Comparison of ENCODE assay signal across 1 cellular context in genomic region chr12:119665164-119665929, GRCh38.
A peak's percentile ranks its signal among the peaks of the same experiment; 100 is the strongest.
TF ChIP-seq lines count a peak whose summit lies in the region.

No MANE protein-coding gene starts in this region.

TF ChIP-seq in K562, 482 proteins besides CTCF, POLR2A, EP300 and RAD21 (continued from another document and continues in another):
- TF ChIP-seq E2F6 (IDR thresholded peaks at IDR 0.05; ENCODE audit: borderline replicate concordance in 1 of 2, extremely low read depth in 1 of 2, insufficient read depth in 1 of 2, insufficient read length in 1 of 2, low read depth in 1 of 2, low read length in 1 of 2, poor library complexity in 1 of 2, severe bottlenecking in 1 of 2) (no peak), ZSCAN29 (IDR thresholded peaks at IDR 0.05) (no peak), ESRRB (CRISPR knock-in tag; IDR thresholded peaks at IDR 0.05; ENCODE audit: borderline replicate concordance) (no peak), PTTG1 (tag; IDR thresholded peaks at IDR 0.05; ENCODE audit: low read depth) (peak; percentile 61; the same call in 1 of the 2 replicates), ELF1 (tag; IDR thresholded peaks at IDR 0.05) (peak; percentile 79), EGR1 (conservative IDR thresholded peaks at IDR 0.05) (peak; percentile 51), HMGN3 (IDR thresholded peaks at IDR 0.05; ENCODE audit: borderline replicate concordance, extremely low read depth, insufficient read length, low read depth, low read length) (peak; percentile 17), MAX (CRISPR knock-in tag; IDR thresholded peaks at IDR 0.05) (no peak; the same call in 1 of the 2 replicates), HDAC1 (IDR thresholded peaks at IDR 0.05) (peak; percentile 91 to 98), ZNF217 (CRISPR knock-in tag; IDR thresholded peaks at IDR 0.05) (no peak), ZBTB33 (CRISPR knock-in tag; IDR thresholded peaks at IDR 0.05) (no peak), ARID2 (IDR thresholded peaks at IDR 0.05) (no peak), EWSR1 (IDR thresholded peaks at IDR 0.05; ENCODE audit: borderline replicate concordance, low read depth, partially characterized antibody) (no peak), TFE3 (CRISPR knock-in tag; IDR thresholded peaks at IDR 0.05) (peak; percentile 46; the same call in 1 of the 2 replicates), HNRNPLL (IDR thresholded peaks at IDR 0.05; ENCODE audit: low read depth, low read length, poor library complexity, severe bottlenecking) (no peak), MITF (IDR thresholded peaks at IDR 0.05) (peak; percentile 98), YBX1 (IDR thresholded peaks at IDR 0.05) (no peak; the same call in 1 of the 2 replicates), ZBTB8A (IDR thresholded peaks at IDR 0.05; ENCODE audit: partially characterized antibody) (no peak), CREB1 (IDR thresholded peaks at IDR 0.05) (peak; percentile 82), CREB1 (CRISPR knock-in tag; IDR thresholded peaks at IDR 0.05) (no peak), ZNF584 (CRISPR knock-in tag; IDR thresholded peaks at IDR 0.05; ENCODE audit: low read depth) (peak; percentile 98), POLR2G (IDR thresholded peaks at IDR 0.05; ENCODE audit: low read depth, low read length) (no peak), MCM7 (IDR thresholded peaks at IDR 0.05) (no peak), NFE2 (IDR thresholded peaks at IDR 0.05; ENCODE audit: low read depth) (peak; percentile 71), ETV5 (CRISPR knock-in tag; IDR thresholded peaks at IDR 0.05; ENCODE audit: low read depth) (0 out of 2 replicates have a peak, but pooled peaks have one; percentile 26), TARDBP (IDR thresholded peaks at IDR 0.05) (peak; percentile 99), ZNF717 (CRISPR knock-in tag; IDR thresholded peaks at IDR 0.05) (peak; percentile 65; the same call in 1 of the 2 replicates), ARID3B (CRISPR knock-in tag; IDR thresholded peaks at IDR 0.05; ENCODE audit: borderline replicate concordance) (no peak), ZKSCAN1 (IDR thresholded peaks at IDR 0.05; ENCODE audit: low read depth, low read length) (0 out of 2 replicates have a peak, but pooled peaks have one; percentile 24), THAP7 (CRISPR knock-in tag; IDR thresholded peaks at IDR 0.05) (no peak), RFX1 (IDR thresholded peaks at IDR 0.05) (no peak), RNF219 (CRISPR knock-in tag; IDR thresholded peaks at IDR 0.05) (no peak), RHOXF2B (CRISPR knock-in tag; conservative IDR thresholded peaks at IDR 0.05) (no peak), SETDB1 (IDR thresholded peaks at IDR 0.05; ENCODE audit: low read length) (no peak), SNAPC5 (CRISPR knock-in tag; IDR thresholded peaks at IDR 0.05) (no peak), ZNF586 (CRISPR knock-in tag; conservative IDR thresholded peaks at IDR 0.05) (0 out of 2 replicates have a peak, but pooled peaks have one; percentile 47), ZC3H4 (CRISPR knock-in tag; IDR thresholded peaks at IDR 0.05; ENCODE audit: borderline replicate concordance) (no peak), ZFPM2 (CRISPR knock-in tag; IDR thresholded peaks at IDR 0.05) (0 out of 2 replicates have a peak, but pooled peaks have one; percentile 29), PRPF4 (IDR thresholded peaks at IDR 0.05; ENCODE audit: insufficient read depth, low read depth, low read length, poor library complexity, severe bottlenecking) (no peak), TAF15 (IDR thresholded peaks at IDR 0.05; ENCODE audit: low read depth, low read length) (no peak), ZNF780A (CRISPR knock-in tag; IDR thresholded peaks at IDR 0.05) (0 out of 2 replicates have a peak, but pooled peaks have one; percentile 25), MTA3 (IDR thresholded peaks at IDR 0.05; ENCODE audit: borderline replicate concordance) (peak; percentile 95), ZNF23 (CRISPR knock-in tag; IDR thresholded peaks at IDR 0.05) (peak; percentile 73), RUNX1 (IDR thresholded peaks at IDR 0.05; ENCODE audit: low read depth) (peak; percentile 89; the same call in 1 of the 2 replicates), ZNF263 (CRISPR knock-in tag; IDR thresholded peaks at IDR 0.05; ENCODE audit: borderline replicate concordance) (no peak), TAF9B (IDR thresholded peaks at IDR 0.05; ENCODE audit: partially characterized antibody) (peak; percentile 66), SPI1 (IDR thresholded peaks at IDR 0.05; ENCODE audit: borderline replicate concordance, low read depth, low read length) (no peak)
- TF ChIP-seq, protein P1, sequence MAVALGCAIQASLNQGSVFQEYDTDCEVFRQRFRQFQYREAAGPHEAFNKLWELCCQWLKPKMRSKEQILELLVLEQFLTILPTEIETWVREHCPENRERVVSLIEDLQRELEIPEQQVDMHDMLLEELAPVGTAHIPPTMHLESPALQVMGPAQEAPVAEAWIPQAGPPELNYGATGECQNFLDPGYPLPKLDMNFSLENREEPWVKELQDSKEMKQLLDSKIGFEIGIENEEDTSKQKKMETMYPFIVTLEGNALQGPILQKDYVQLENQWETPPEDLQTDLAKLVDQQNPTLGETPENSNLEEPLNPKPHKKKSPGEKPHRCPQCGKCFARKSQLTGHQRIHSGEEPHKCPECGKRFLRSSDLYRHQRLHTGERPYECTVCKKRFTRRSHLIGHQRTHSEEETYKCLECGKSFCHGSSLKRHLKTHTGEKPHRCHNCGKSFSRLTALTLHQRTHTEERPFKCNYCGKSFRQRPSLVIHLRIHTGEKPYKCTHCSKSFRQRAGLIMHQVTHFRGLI (CRISPR knock-in tag; IDR thresholded peaks at IDR 0.05): peak; percentile 93
- TF ChIP-seq, protein P2, sequence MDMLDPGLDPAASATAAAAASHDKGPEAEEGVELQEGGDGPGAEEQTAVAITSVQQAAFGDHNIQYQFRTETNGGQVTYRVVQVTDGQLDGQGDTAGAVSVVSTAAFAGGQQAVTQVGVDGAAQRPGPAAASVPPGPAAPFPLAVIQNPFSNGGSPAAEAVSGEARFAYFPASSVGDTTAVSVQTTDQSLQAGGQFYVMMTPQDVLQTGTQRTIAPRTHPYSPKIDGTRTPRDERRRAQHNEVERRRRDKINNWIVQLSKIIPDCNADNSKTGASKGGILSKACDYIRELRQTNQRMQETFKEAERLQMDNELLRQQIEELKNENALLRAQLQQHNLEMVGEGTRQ (CRISPR knock-in tag; IDR thresholded peaks at IDR 0.05): no peak
- TF ChIP-seq, protein P3, sequence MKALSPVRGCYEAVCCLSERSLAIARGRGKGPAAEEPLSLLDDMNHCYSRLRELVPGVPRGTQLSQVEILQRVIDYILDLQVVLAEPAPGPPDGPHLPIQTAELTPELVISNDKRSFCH (CRISPR knock-in tag; IDR thresholded peaks at IDR 0.05): no peak
- TF ChIP-seq, protein P3 (tag; IDR thresholded peaks at IDR 0.05): peak; percentile 92
- TF ChIP-seq, protein P4, sequence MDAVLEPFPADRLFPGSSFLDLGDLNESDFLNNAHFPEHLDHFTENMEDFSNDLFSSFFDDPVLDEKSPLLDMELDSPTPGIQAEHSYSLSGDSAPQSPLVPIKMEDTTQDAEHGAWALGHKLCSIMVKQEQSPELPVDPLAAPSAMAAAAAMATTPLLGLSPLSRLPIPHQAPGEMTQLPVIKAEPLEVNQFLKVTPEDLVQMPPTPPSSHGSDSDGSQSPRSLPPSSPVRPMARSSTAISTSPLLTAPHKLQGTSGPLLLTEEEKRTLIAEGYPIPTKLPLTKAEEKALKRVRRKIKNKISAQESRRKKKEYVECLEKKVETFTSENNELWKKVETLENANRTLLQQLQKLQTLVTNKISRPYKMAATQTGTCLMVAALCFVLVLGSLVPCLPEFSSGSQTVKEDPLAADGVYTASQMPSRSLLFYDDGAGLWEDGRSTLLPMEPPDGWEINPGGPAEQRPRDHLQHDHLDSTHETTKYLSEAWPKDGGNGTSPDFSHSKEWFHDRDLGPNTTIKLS (IDR thresholded peaks at IDR 0.05; ENCODE audit: borderline replicate concordance, low read depth): no peak
- TF ChIP-seq, protein P5, sequence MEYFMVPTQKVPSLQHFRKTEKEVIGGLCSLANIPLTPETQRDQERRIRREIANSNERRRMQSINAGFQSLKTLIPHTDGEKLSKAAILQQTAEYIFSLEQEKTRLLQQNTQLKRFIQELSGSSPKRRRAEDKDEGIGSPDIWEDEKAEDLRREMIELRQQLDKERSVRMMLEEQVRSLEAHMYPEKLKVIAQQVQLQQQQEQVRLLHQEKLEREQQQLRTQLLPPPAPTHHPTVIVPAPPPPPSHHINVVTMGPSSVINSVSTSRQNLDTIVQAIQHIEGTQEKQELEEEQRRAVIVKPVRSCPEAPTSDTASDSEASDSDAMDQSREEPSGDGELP (CRISPR knock-in tag; IDR thresholded peaks at IDR 0.05; ENCODE audit: borderline replicate concordance): peak; percentile 70; the same call in 1 of the 2 replicates
